8 cellular contexts compared by ENCODE assay signal in genomic region chr19:56405062-56405461, GRCh38. TPM values are rescaled to one million over a fixed set of nuclear protein-coding genes. Genes with fewer than 3 reads are reported as not detected.
DNase-seq lines count a peak whose midpoint lies in the region; ATAC-seq and TF ChIP-seq lines count a peak whose summit lies in the region.

No MANE protein-coding gene starts in this region.

- peaks cover 62% of the 10 kb centered on the region for H3K9me3 Mint-ChIP-seq in osteocyte (ENCODE audit: unreplicated experiment)

- DNase-seq in Panc1 (ENCODE audit: low read depth, low spot score), result no peak
- DNase-seq in osteocyte (ENCODE audit: extremely low spot score, unreplicated experiment), result no peak
- DNase-seq in NCI-H2171 (lab: John Stamatoyannopoulos, UW), result no peak
- no peak for DNase-seq in NCI-H2227 treated with DMSO at 0.1 percent for 48 hours (lab: John Stamatoyannopoulos, UW)
- no peak for DNase-seq in mesenteric fat pad (ENCODE audit: low spot score)
- DNase-seq in GM03348 (ENCODE audit: low spot score), result no peak

- no peaks in the 10 kb centered on the region for H3K27me3 ChIP-seq in Panc1 (ENCODE audit: control insufficient read depth, insufficient read depth, low read length)
- no peaks in the 10 kb centered on the region for H3K27me3 ChIP-seq in endocrine pancreas (ENCODE audit: control insufficient read depth, insufficient read depth, low read length)

- CTCF ChIA-PET in Panc1 (lab: Charles Lee), result no interaction called here

- H3K36me3 ChIP-seq in Panc1 (ENCODE audit: control insufficient read depth, insufficient read depth, low read length), result no peaks in the 10 kb centered on the region
- peaks cover 18% of the 10 kb centered on the region for H3K36me3 ChIP-seq in endocrine pancreas (ENCODE audit: control insufficient read depth, insufficient read depth, low read length)

- H3K4me1 ChIP-seq in Panc1 (ENCODE audit: control insufficient read depth, insufficient read depth, low read length), result no peaks in the 10 kb centered on the region
- H3K4me1 ChIP-seq in endocrine pancreas (ENCODE audit: control insufficient read depth, insufficient read depth, low read length), result no peaks in the 10 kb centered on the region

- peaks cover 26% of the 10 kb centered on the region for H3K4me1 Mint-ChIP-seq in osteocyte (ENCODE audit: unreplicated experiment)

- no TSS peak for BruUV-seq in Panc1 (replicated peaks; lab: Mats Ljungman, UMichigan)

- ATAC-seq in Panc1, result no peak

- TF ChIP-seq CTCF in Panc1 (IDR thresholded peaks at IDR 0.05) (no peak), osteocyte (IDR thresholded peaks at IDR 0.05) (no peak)

- POLR2A ChIA-PET in Panc1 (lab: Charles Lee), result interaction anchor here (0.5 kb wide), 1 partner anchor 396 kb away, joined by 5 read pairs; no protein-coding TSS in a partner anchor

- no peak overlapping the region for H3K27ac ChIP-seq in Panc1 (ENCODE audit: low read length)

- in situ Hi-C loops in Panc1 (cut with HindIII; ENCODE audit: low pct_unique_long_range_greater_than_20kb, low sequenced_read_pairs), result no loop called here

- H3K9ac ChIP-seq in endocrine pancreas (ENCODE audit: control insufficient read depth, insufficient read depth, low read length), result no peak overlapping the region

- H3K27me3 Mint-ChIP-seq in osteocyte (ENCODE audit: unreplicated experiment), result no peaks in the 10 kb centered on the region

- intact Hi-C loops in Panc1 (cut with micrococcal nuclease; ENCODE audit: unreplicated experiment), result no loop called here

- peak overlapping the region; percentile 86 for H3K4me3 Mint-ChIP-seq in osteocyte (ENCODE audit: unreplicated experiment)

- H3K36me3 Mint-ChIP-seq in osteocyte (ENCODE audit: unreplicated experiment), result peaks cover 72% of the 10 kb centered on the region

- H3K9me3 ChIP-seq in Panc1 (ENCODE audit: control insufficient read depth, insufficient read depth, low read depth, low read length) (peaks cover 63% of the 10 kb centered on the region), endocrine pancreas (ENCODE audit: control insufficient read depth, low read length) (peaks cover 7% of the 10 kb centered on the region)

- peak overlapping the region; percentile 87 for H3K27ac Mint-ChIP-seq in osteocyte (ENCODE audit: unreplicated experiment)

- H3K4me3 ChIP-seq in GM08714 (ENCODE audit: low read length), result peak overlapping the region; percentile 91; the same call in 1 of the 2 replicates
- H3K4me3 ChIP-seq in Panc1 (ENCODE audit: low read depth in 2 of 2, low read length in 2 of 2), result peak overlapping the region; percentile 55 to 74; a peak in 3 of 4 replicates
- peak overlapping the region; percentile 66 for H3K4me3 ChIP-seq in endocrine pancreas (ENCODE audit: control insufficient read depth, insufficient read depth, low read length)

RNA-seq across cellular contexts. Expression of gene ZNF583, which starts 0.9 kb away (rescaled TPM):
- 6.1 TPM for total RNA-seq in Panc1 (2021; ENCODE audit: unreplicated experiment)
- 2.8 TPM for polyA plus RNA-seq in Panc1 (2012; ENCODE audit: insufficient read length)
- 9.5 and 10.2 TPM in 2 replicates for total RNA-seq in osteocyte
- 4.6 TPM for total RNA-seq in mesenteric fat pad

RNA-seq across cellular contexts. Expression of gene ZNF582, which starts 11.7 kb away (rescaled TPM):
- total RNA-seq in Panc1 (2021; ENCODE audit: unreplicated experiment) (2.0 TPM), osteocyte (3.8 and 6.1 TPM in 2 replicates), mesenteric fat pad (3.1 TPM)
- 2.4 TPM for polyA plus RNA-seq in Panc1 (2012; ENCODE audit: insufficient read length)
